Comparison of ENCODE assay signal across 18 cellular contexts in the genomic region with DNA sequence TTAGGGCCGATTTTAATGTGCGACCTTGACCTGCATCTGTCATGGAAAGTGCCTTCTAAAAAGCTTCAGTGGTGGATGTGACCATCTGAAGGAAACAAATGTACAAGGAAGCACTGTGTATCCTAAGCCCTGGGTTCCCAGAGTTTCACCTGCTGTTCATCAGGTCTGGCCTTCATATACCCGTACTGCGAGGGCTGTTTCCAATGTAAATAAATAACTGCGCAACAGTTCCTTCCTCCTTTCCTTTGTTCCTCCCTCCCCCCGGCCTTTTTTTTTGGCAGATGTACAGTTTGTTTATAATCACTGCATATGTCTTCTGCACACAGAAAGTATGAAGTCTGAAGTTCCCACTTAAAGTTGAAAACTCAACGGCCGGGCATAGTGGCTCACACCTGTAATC. TPM values are rescaled to one million over a fixed set of nuclear protein-coding genes. Genes with fewer than 3 reads are reported as not detected.
DNase-seq lines count a peak whose midpoint lies in the region; ATAC-seq and TF ChIP-seq lines count a peak whose summit lies in the region.
"Had no signal": no experiment of that assay in that cellular context is flagged by ENCODE, and none has a peak within 500 bp of the region (broad histone marks: within the 10 kb centered on the region; RNA-seq: fewer than 3 reads in every experiment).

No MANE protein-coding gene starts in this region.

- DNase-seq in SKM-1 treated with dmso at 0.1 percent for 144 hours (lab: John Stamatoyannopoulos, UW; ENCODE audit: unreplicated experiment) (peak; percentile 25), SKM-1 (lab: John Stamatoyannopoulos, UW; ENCODE audit: unreplicated experiment) (no peak), NCI-H2196 (lab: John Stamatoyannopoulos, UW; ENCODE audit: unreplicated experiment) (peak; percentile 9), left lung (no peak), sciatic nerve (ENCODE audit: low spot score) (no peak), midbrain (lab: John Stamatoyannopoulos, UW) (no peak), BE2C (no peak), NCI-H510A (lab: John Stamatoyannopoulos, UW) (no peak)
- DNase-seq: activated CD4-positive, alpha-beta T cell treated with anti-CD3 and anti-CD28 coated beads, Interleukin-2, amount 10 ng/mL, durations not matched to agents 7 days and 5 days; activated CD8-positive, alpha-beta memory T cell treated with anti-CD3 and anti-CD28 coated beads, Interleukin-2, amount 50 U/mL, for 4 hours; CD4-positive, alpha-beta T cell; H7; MM.1S; NCI-H2107; right cardiac atrium; RPMI8226; T-cell had no signal

- intact Hi-C loops in left lung (cut with DNase I): no loop called here
- intact Hi-C loops in sciatic nerve (cut with DNase I): no loop called here

- no peaks in the 10 kb centered on the region for H3K36me3 ChIP-seq in left lung
- 0 out of 2 replicates have a peak, but pooled peaks cover 2% of the 10 kb centered on the region for H3K36me3 ChIP-seq in BE2C
- H3K36me3 ChIP-seq: upper lobe of left lung had no signal

- H3K4me3 ChIP-seq in left lung: no peak overlapping the region
- H3K4me3 ChIP-seq in BE2C (ENCODE audit: low read depth, low read length): no peak overlapping the region
- H3K4me3 ChIP-seq: upper lobe of left lung had no signal

- peak; percentile 32 for ATAC-seq in left lung
- ATAC-seq in sciatic nerve: peak; percentile 19
- ATAC-seq: right cardiac atrium, T-cell had no signal

- peaks cover 0 to 23% of the 10 kb centered on the region in 2 donors for H3K4me1 ChIP-seq in left lung
- H3K4me1 ChIP-seq in BE2C: no peaks in the 10 kb centered on the region

- no peaks in the 10 kb centered on the region for H3K9me3 ChIP-seq in left lung
- H3K9me3 ChIP-seq in BE2C: no peaks in the 10 kb centered on the region
- H3K9me3 ChIP-seq: upper lobe of left lung had no signal

- H3K27me3 ChIP-seq in left lung (no peaks in the 10 kb centered on the region), BE2C (no peaks in the 10 kb centered on the region)
- H3K27me3 ChIP-seq: upper lobe of left lung had no signal

- TF ChIP-seq CTCF in left lung (IDR thresholded peaks at IDR 0.05) (no peak), BE2C (IDR thresholded peaks at IDR 0.05; ENCODE audit: low read depth, low read length) (no peak)

- H3K27ac ChIP-seq in left lung: peak overlapping the region in 1 of 2 donors; percentile 10

RNA-seq across cellular contexts. Expression of a gene that starts 5.2 kb away (rescaled TPM):
- total RNA-seq in left lung: 1 to 10 TPM; 2.7 to 4.8 TPM
- total RNA-seq in sciatic nerve: 0.89 TPM
- 1.6 TPM for polyA plus RNA-seq in BE2C (2012; ENCODE audit: insufficient read depth, insufficient read length, low read depth)

RNA-seq across cellular contexts. Expression of a gene that starts 5.5 kb away (rescaled TPM):
- 10 to 100 TPM; 19.1 to 22.4 TPM for total RNA-seq in left lung
- total RNA-seq in sciatic nerve: 28.5 TPM
- polyA plus RNA-seq in BE2C (2012; ENCODE audit: insufficient read depth, insufficient read length, low read depth): 15.7 TPM

Comparison
In these comparisons a context has a peak if more than half of its experiments do, and no peak if none do; other contexts are left out.
1. DNase-seq: peak in SKM-1 treated with dmso at 0.1 percent for 144 hours (single experiment) and NCI-H2196 (single experiment); none in SKM-1 (single experiment), left lung (0 of 2), sciatic nerve (single experiment), midbrain (single experiment), BE2C (single experiment) and NCI-H510A (single experiment).